ENCODE assay signal across 19 cellular contexts in the genomic region with DNA sequence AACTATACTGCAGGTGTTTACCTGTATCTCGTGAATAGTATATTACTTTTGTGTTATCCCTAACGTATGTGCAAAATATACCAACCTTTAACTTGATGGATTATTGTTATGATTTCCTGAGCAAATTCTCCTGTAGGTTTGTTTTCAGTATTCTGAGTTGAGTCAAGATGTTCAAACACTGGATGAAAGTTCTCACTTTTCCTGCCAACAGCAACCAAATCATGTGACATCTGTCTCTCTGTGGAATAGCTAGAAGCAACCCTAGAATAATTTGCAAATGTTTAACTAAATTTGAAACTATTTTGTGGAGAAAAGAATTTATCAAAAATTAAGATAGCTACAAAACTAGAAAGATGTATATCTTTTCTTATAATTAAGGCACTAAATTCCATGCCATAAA. TPM values are rescaled to one million over a fixed set of nuclear protein-coding genes. Genes with fewer than 3 reads are reported as not detected.
DNase-seq lines count a peak whose midpoint lies in the region; ATAC-seq and TF ChIP-seq lines count a peak whose summit lies in the region.
"Had no signal": no experiment of that assay in that cellular context is flagged by ENCODE, and none has a peak within 500 bp of the region (broad histone marks: within the 10 kb centered on the region; RNA-seq: fewer than 3 reads in every experiment).

No MANE protein-coding gene starts in this region.

- no peaks in the 10 kb centered on the region for H3K27me3 ChIP-seq in osteoblast (ENCODE audit: insufficient read depth, low read length)
- H3K27me3 ChIP-seq: SJSA1 had no signal

- H3K9me3 ChIP-seq in osteoblast (ENCODE audit: low read depth, low read length): no peaks in the 10 kb centered on the region
- H3K9me3 ChIP-seq: SJSA1 had no signal

- peaks cover 9% of the 10 kb centered on the region for H3K4me1 ChIP-seq in osteoblast (ENCODE audit: insufficient read depth, low read length)
- H3K4me1 ChIP-seq: SJSA1 had no signal

- H4K20me1 ChIP-seq in osteoblast (ENCODE audit: insufficient read depth, low read length): peaks cover 3% of the 10 kb centered on the region

- H3K9me3 Mint-ChIP-seq in mesothelial cell of epicardium: peaks cover 17% of the 10 kb centered on the region

- TF ChIP-seq CTCF in osteoblast (IDR thresholded peaks at IDR 0.05; ENCODE audit: extremely low read depth, low read depth, low read length) (no peak), mesothelial cell of epicardium (IDR thresholded peaks at IDR 0.05; ENCODE audit: unreplicated experiment) (no peak)

- no peaks in the 10 kb centered on the region for H3K79me2 ChIP-seq in osteoblast (ENCODE audit: insufficient read depth, low read length)

- no peak for DNase-seq in left ventricle myocardium superior
- DNase-seq in Right ventricle myocardium inferior (ENCODE audit: missing footprints): no peak
- DNase-seq in fibroblast of peridontal ligament (ENCODE audit: extremely low read depth): peak; percentile 43
- DNase-seq in osteoblast (ENCODE audit: insufficient read length, low spot score, missing footprints): no peak
- no peak for DNase-seq in mesothelial cell of epicardium (ENCODE audit: low spot score in 2 of 2, unreplicated experiment in 2 of 2)
- no peak for DNase-seq in stimulated activated naive CD4-positive, alpha-beta T cell treated with Interleukin-2 at 50 U/mL for 16 hours (lab: John Stamatoyannopoulos, UW)
- DNase-seq: 8988T, COR-L47, Karpas-422, MM.1S, NCI-H1092 treated with DMSO at 0.1 percent for 48 hours, NCI-H2081 treated with DMSO at 0.1 percent for 48 hours, NCI-H510A treated with DMSO at 0.1 percent for 48 hours, NCI-H82, PC-9 had no signal

- H2AFZ ChIP-seq in osteoblast (ENCODE audit: low read length): no peak overlapping the region
- H2AFZ ChIP-seq: PC-9 had no signal

- H3K4me3 Mint-ChIP-seq in mesothelial cell of epicardium: no peak overlapping the region

- H3K27ac ChIP-seq in osteoblast (ENCODE audit: low read depth, low read length): no peak overlapping the region
- H3K27ac ChIP-seq: C4-2B, PC-9, SJSA1 had no signal

- no peak overlapping the region for H3K27ac Mint-ChIP-seq in mesothelial cell of epicardium

- no peaks in the 10 kb centered on the region for H3K4me1 Mint-ChIP-seq in mesothelial cell of epicardium

- H3K27me3 Mint-ChIP-seq in mesothelial cell of epicardium (ENCODE audit: low read depth): no peaks in the 10 kb centered on the region

- H3K4me3 ChIP-seq in osteoblast (ENCODE audit: insufficient read depth, low read length): no peak overlapping the region
- H3K4me3 ChIP-seq: PC-9, SJSA1 had no signal

- intact Hi-C loops in left ventricle myocardium superior (cut with micrococcal nuclease) (no loop called here), Right ventricle myocardium inferior (cut with DNase I) (no loop called here)

- peaks cover 6% of the 10 kb centered on the region for H3K36me3 Mint-ChIP-seq in mesothelial cell of epicardium

- ATAC-seq in left ventricle myocardium superior (peak; percentile 45), Right ventricle myocardium inferior (no peak), HG02852 (IDR thresholded peaks at IDR 0.05; ENCODE audit: unreplicated experiment) (no peak), GM21360 (IDR thresholded peaks at IDR 0.05; ENCODE audit: unreplicated experiment) (no peak)

- H3K4me2 ChIP-seq in osteoblast (ENCODE audit: insufficient read depth, low read length): peak overlapping the region; percentile 10
- H3K4me2 ChIP-seq: PC-9 had no signal

- H3K36me3 ChIP-seq in osteoblast (ENCODE audit: insufficient read depth, low read length): peaks cover 5% of the 10 kb centered on the region
- H3K36me3 ChIP-seq: SJSA1 had no signal

RNA-seq across cellular contexts. Expression of a gene that starts 35.6 kb away (rescaled TPM):
- total RNA-seq in left ventricle myocardium superior: 7.0 TPM
- 5.5 TPM for total RNA-seq in Right ventricle myocardium inferior
- total RNA-seq in osteoblast: 7.6 and 10.0 TPM in 2 replicates
- total RNA-seq in mesothelial cell of epicardium: 16.4 to 17.3 TPM (median 16.9 TPM) in 3 replicates
